28 cellular contexts compared by ENCODE assay signal in genomic region chr13:51229141-51229540, GRCh38. TPM values are rescaled to one million over a fixed set of nuclear protein-coding genes. Genes with fewer than 3 reads are reported as not detected.
"Had no signal": no experiment of that assay in that cellular context is flagged by ENCODE, and none has a peak within 500 bp of the region (broad histone marks: within the 10 kb centered on the region; RNA-seq: fewer than 3 reads in every experiment).

No MANE protein-coding gene starts in this region.

- H3K4me3 ChIP-seq: breast epithelium, SJCRH30 had no signal

- H3K4me2 ChIP-seq: SK-N-SH had no signal

- H3K36me3 ChIP-seq: breast epithelium, SJCRH30 had no signal

- H3K4me1 ChIP-seq: breast epithelium, SJCRH30 had no signal

- H3K9ac ChIP-seq: SK-N-SH had no signal

- H3K27ac ChIP-seq: breast epithelium, RWPE1, SJCRH30, VCaP had no signal

- H3K9me3 ChIP-seq: breast epithelium, SJCRH30, SK-N-SH had no signal

- ATAC-seq: activated CD4-positive, CD25-positive, alpha-beta regulatory T cell treated with anti-CD3 and anti-CD28 coated beads, Interleukin-2, amount 50 U/mL, for 24 hours; activated CD8-positive, alpha-beta T cell treated with anti-CD3 and anti-CD28 coated beads, Interleukin-2, amount 10 ng/mL, durations not matched to agents 7 days and 5 days; Panc1 had no signal

- DNase-seq: activated CD4-positive, alpha-beta T cell treated with anti-CD3 and anti-CD28 coated beads for 48 hours; activated CD4-positive, alpha-beta T cell treated with anti-CD3 and anti-CD28 coated beads, Interleukin-2, amount 50 U/mL, for 4 hours; activated CD8-positive, alpha-beta memory T cell treated with anti-CD3 and anti-CD28 coated beads, Interleukin-2, amount 50 U/mL, for 48 hours; activated CD8-positive, alpha-beta T cell treated with anti-CD3 and anti-CD28 coated beads, Interleukin-2, amount 10 ng/mL, durations not matched to agents 7 days and 5 days; activated naive CD4-positive, alpha-beta T cell treated with anti-CD3 and anti-CD28 coated beads, Interleukin-2, amount 50 U/mL, for 16 hours; activated naive CD8-positive, alpha-beta T cell treated with anti-CD3 and anti-CD28 coated beads, Interleukin-2, amount 10 ng/mL, durations not matched to agents 7 days and 5 days; activated T-cell treated with anti-CD3 and anti-CD28 coated beads, Interleukin-2, amount 50 U/mL, for 1 hour; aorta; caudate nucleus; KG1; NCI-H1048; NCI-H1930; NCI-H2171 treated with DMSO at 0.1 percent for 48 hours; NCI-H226; NCI-H526; NCI-H774; NK-92 treated with Interleukin-12 subunit alpha and Interleukin-12 subunit beta, amount 100 ng/mL, for 24 hours; OCI-M1; Right ventricle myocardium superior; SJCRH30; SK-N-SH; T-helper 1 cell had no signal

- H3K27me3 ChIP-seq: breast epithelium had no signal

RNA-seq across cellular contexts. Expression of gene FAM124A, which starts 6.9 kb away (rescaled TPM):
- total RNA-seq: activated CD8-positive, alpha-beta T cell treated with anti-CD3 and anti-CD28 coated beads, Interleukin-2, amount 10 ng/mL, durations not matched to agents 7 days and 5 days; LHCN-M2 had no signal
